Comparison of ENCODE assay signal across 8 cellular contexts in the genomic region with DNA sequence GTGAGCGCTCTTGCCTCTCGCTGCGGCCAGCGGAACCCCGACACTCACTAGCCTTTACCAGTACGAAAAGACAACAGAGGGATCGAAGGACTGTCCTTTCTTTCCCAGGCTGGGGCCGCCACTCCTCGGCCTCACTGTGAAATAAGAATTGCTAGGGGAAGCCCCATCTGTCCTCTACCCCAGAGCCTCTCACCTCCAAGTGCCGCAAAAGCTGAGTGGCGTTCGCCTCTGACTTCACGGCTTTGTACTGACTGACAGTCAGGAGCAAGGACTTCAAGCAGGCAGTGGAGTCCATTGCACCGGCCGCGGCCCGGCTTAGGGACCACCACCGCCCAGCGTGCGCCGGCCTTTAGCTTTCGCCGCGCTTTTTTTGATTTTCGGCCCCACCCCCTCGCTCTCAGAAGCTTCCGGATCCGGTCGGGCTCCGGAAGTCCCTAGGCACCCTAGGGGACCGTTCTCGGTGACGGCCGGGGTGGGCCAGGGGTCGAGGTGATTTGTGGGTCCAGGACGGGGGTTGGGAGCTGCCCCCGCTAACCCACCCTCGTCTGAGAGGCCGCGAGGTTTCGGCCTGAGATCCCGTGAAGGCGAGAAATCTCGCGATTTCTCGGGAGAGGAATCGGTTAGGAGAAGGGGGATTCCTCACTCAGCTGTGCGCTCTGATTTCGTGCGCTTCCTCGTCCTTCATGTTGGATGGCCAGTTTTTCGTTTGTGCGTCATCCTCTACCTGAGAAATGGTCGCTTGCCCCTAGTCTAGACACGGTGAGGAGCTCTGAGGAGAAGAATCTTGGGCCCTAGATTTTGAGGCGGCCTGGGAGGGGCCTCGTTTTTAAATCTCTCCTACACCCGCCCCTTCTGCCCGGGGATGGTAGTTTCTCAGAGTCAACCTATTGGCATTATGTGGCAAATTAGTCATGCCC. TPM values are rescaled to one million over a fixed set of nuclear protein-coding genes. Genes with fewer than 3 reads are reported as not detected.
DNase-seq lines count a peak whose midpoint lies in the region; ATAC-seq and TF ChIP-seq lines count a peak whose summit lies in the region.

A gene (minus strand): TSS at position 358 of the 917 bp plus-strand sequence. CDS start 63 bp downstream, at position 295.
A gene with protein sequence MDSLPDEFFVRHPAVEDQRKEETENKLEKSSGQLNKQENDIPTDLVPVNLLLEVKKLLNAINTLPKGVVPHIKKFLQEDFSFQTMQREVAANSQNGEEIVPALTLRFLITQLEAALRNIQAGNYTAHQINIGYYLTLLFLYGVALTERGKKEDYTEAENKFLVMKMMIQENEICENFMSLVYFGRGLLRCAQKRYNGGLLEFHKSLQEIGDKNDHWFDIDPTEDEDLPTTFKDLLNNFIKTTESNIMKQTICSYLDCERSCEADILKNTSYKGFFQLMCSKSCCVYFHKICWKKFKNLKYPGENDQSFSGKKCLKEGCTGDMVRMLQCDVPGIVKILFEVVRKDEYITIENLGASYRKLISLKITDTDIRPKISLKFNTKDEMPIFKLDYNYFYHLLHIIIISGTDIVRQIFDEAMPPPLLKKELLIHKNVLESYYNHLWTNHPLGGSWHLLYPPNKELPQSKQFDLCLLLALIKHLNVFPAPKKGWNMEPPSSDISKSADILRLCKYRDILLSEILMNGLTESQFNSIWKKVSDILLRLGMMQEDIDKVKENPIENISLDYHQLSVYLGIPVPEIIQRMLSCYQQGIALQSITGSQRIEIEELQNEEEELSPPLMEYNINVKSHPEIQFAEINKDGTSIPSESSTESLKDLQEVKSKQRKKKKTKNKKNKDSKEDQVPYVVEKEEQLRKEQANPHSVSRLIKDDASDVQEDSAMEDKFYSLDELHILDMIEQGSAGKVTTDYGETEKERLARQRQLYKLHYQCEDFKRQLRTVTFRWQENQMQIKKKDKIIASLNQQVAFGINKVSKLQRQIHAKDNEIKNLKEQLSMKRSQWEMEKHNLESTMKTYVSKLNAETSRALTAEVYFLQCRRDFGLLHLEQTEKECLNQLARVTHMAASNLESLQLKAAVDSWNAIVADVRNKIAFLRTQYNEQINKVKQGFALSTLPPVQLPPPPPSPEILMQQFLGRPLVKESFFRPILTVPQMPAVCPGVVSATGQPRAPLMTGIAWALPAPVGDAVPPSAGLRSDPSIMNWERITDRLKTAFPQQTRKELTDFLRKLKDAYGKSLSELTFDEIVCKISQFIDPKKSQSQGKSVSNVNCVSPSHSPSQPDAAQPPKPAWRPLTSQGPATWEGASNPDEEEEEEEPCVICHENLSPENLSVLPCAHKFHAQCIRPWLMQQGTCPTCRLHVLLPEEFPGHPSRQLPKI (plus strand): TSS at position 642 of the 917 bp plus-strand sequence. CDS start 15,685 bp downstream, outside the sequence.

- H3K4me1 Mint-ChIP-seq in activated naive CD8-positive, alpha-beta T cell (ENCODE audit: low read depth) = peaks cover 36% of the 10 kb centered on the region

- ATAC-seq in HG02642 (IDR thresholded peaks at IDR 0.05; ENCODE audit: poor library complexity, unreplicated experiment) = peak; percentile 97

- peak within 1 kb of the TSS; percentile 97 for H3K27ac Mint-ChIP-seq in activated naive CD8-positive, alpha-beta T cell

- H3K9me3 Mint-ChIP-seq in activated naive CD8-positive, alpha-beta T cell (ENCODE audit: low read depth) = no peaks in the 10 kb centered on the region

- H3K27ac ChIP-seq in temporal lobe (ENCODE audit: low read depth, low read length) = peak within 1 kb of the TSS; percentile 86

- no peaks in the 10 kb centered on the region for H3K36me3 Mint-ChIP-seq in activated naive CD8-positive, alpha-beta T cell

- H3K4me3 Mint-ChIP-seq in activated naive CD8-positive, alpha-beta T cell = peak within 1 kb of the TSS; percentile 99

- DNase-seq in NCI-H1105 (lab: John Stamatoyannopoulos, UW) (peak; percentile 96), SKM-1 (lab: John Stamatoyannopoulos, UW; ENCODE audit: unreplicated experiment) (peak; percentile 84), glomerular visceral epithelial cell (ENCODE audit: extremely low spot score) (peak; percentile 93), occipital lobe (lab: John Stamatoyannopoulos, UW) (peak; percentile 74)

- peak; percentile 67 for TF ChIP-seq POLR2A in GM10847 (IDR thresholded peaks at IDR 0.05; ENCODE audit: extremely low read depth, insufficient read length)

- no peaks in the 10 kb centered on the region for H3K27me3 Mint-ChIP-seq in activated naive CD8-positive, alpha-beta T cell

RNA-seq across cellular contexts. Expression of the first gene that starts in this region (rescaled TPM):
- 23.7 TPM for total RNA-seq in occipital lobe
- total RNA-seq in temporal lobe = 15.0 TPM

RNA-seq across cellular contexts. Expression of the second gene that starts in this region (rescaled TPM):
- 59.6 TPM for total RNA-seq in occipital lobe
- total RNA-seq in temporal lobe = 49.9 TPM

Comparison
In these comparisons a context has a peak if more than half of its experiments do, and no peak if none do; other contexts are left out.
1. Peak in every context shown above with its lines: DNase-seq, ATAC-seq and H3K27ac ChIP-seq.